2 cellular contexts compared by ENCODE assay signal in genomic region chr2:58064136-58064535, GRCh38.
TF ChIP-seq lines count a peak whose summit lies in the region.

No MANE protein-coding gene starts in this region.

TF ChIP-seq in SK-N-SH, 30 proteins besides CTCF, POLR2A, EP300 and RAD21 (continued from another document):
- no peak for TF ChIP-seq TAF1 (IDR thresholded peaks at IDR 0.05; ENCODE audit: borderline replicate concordance, low read depth, low read length)
- TF ChIP-seq USF2 (IDR thresholded peaks at IDR 0.05; ENCODE audit: borderline replicate concordance, low read depth, low read length): no peak
- TF ChIP-seq SIN3A (IDR thresholded peaks at IDR 0.05; ENCODE audit: borderline replicate concordance, low read depth, low read length): no peak
- no peak for TF ChIP-seq SMC3 (IDR thresholded peaks at IDR 0.05; ENCODE audit: low read depth, low read length)
- no peak for TF ChIP-seq NFIC (IDR thresholded peaks at IDR 0.05; ENCODE audit: borderline replicate concordance)
TF ChIP-seq in SK-N-SH: peak in this region for 0.

TF ChIP-seq in SK-N-SH treated with all-trans-retinoic acid at 6 μM for 48 hours, 23 proteins besides CTCF, POLR2A, EP300 and RAD21 (continued from another document):
- TF ChIP-seq TSHZ2 (CRISPR knock-in tag; IDR thresholded peaks at IDR 0.05) (no peak), ZNF70 (CRISPR knock-in tag; IDR thresholded peaks at IDR 0.05) (no peak), BACH2 (CRISPR knock-in tag; IDR thresholded peaks at IDR 0.05; ENCODE audit: borderline replicate concordance) (no peak), ZNF8 (CRISPR knock-in tag; IDR thresholded peaks at IDR 0.05) (no peak), TCF4 (CRISPR knock-in tag; IDR thresholded peaks at IDR 0.05; ENCODE audit: borderline replicate concordance) (no peak), SNAI2 (CRISPR knock-in tag; IDR thresholded peaks at IDR 0.05) (no peak), OSR1 (CRISPR knock-in tag; IDR thresholded peaks at IDR 0.05) (no peak), TOX (CRISPR knock-in tag; IDR thresholded peaks at IDR 0.05; ENCODE audit: borderline replicate concordance) (no peak), CSRNP3 (CRISPR knock-in tag; IDR thresholded peaks at IDR 0.05) (no peak), ARNTL (CRISPR knock-in tag; IDR thresholded peaks at IDR 0.05; ENCODE audit: borderline replicate concordance, low read depth) (no peak), POU6F1 (CRISPR knock-in tag; IDR thresholded peaks at IDR 0.05; ENCODE audit: borderline replicate concordance, low read depth) (no peak), PPARA (CRISPR knock-in tag; IDR thresholded peaks at IDR 0.05; ENCODE audit: borderline replicate concordance) (no peak), ZFP3 (CRISPR knock-in tag; IDR thresholded peaks at IDR 0.05) (no peak), ZFP30 (CRISPR knock-in tag; IDR thresholded peaks at IDR 0.05) (no peak), CSDC2 (CRISPR knock-in tag; IDR thresholded peaks at IDR 0.05) (no peak)
